ENCODE assay signal across 3 cellular contexts in genomic region chr21:44783023-44783696, GRCh38.
A peak's percentile ranks its signal among the peaks of the same experiment; 100 is the strongest.
TF ChIP-seq lines count a peak whose summit lies in the region.

No MANE protein-coding gene starts in this region.

TF ChIP-seq in SK-N-SH, 30 proteins besides CTCF, POLR2A, EP300 and RAD21:
- no peak for TF ChIP-seq YY1 (IDR thresholded peaks at IDR 0.05; ENCODE audit: low read depth)
- peak; percentile 21; the same call in 1 of the 2 replicates for TF ChIP-seq RFX5 (IDR thresholded peaks at IDR 0.05; ENCODE audit: low read length)

TF ChIP-seq in SK-N-SH treated with all-trans-retinoic acid at 6 μM for 48 hours, 23 proteins besides CTCF, POLR2A, EP300 and RAD21:
- TF ChIP-seq TSHZ2 (CRISPR knock-in tag; IDR thresholded peaks at IDR 0.05) = no peak
- TF ChIP-seq ZC3H10 (CRISPR knock-in tag; IDR thresholded peaks at IDR 0.05) = no peak
- TF ChIP-seq ISL1 (CRISPR knock-in tag; IDR thresholded peaks at IDR 0.05) = no peak
- no peak for TF ChIP-seq ARNTL (CRISPR knock-in tag; IDR thresholded peaks at IDR 0.05; ENCODE audit: borderline replicate concordance, low read depth)
- TF ChIP-seq ZNF8 (CRISPR knock-in tag; IDR thresholded peaks at IDR 0.05) = no peak
- no peak for TF ChIP-seq TCF4 (CRISPR knock-in tag; IDR thresholded peaks at IDR 0.05; ENCODE audit: borderline replicate concordance)

TF ChIP-seq in endothelial cell of umbilical vein, 7 proteins besides CTCF, POLR2A, EP300 and RAD21:
- TF ChIP-seq MYC (IDR thresholded peaks at IDR 0.05; ENCODE audit: low read depth, low read length) = no peak
- TF ChIP-seq MAX (IDR thresholded peaks at IDR 0.05; ENCODE audit: insufficient read depth, insufficient read length) = no peak
- TF ChIP-seq FOS (IDR thresholded peaks at IDR 0.05; ENCODE audit: borderline replicate concordance, insufficient read depth, low read length) = no peak
- no peak for TF ChIP-seq EZH2 (IDR thresholded peaks at IDR 0.05; ENCODE audit: borderline replicate concordance, low read depth, low read length, severe bottlenecking)
- no peak for TF ChIP-seq POLR2AphosphoS5 (IDR thresholded peaks at IDR 0.05; ENCODE audit: insufficient read depth, low read depth, low read length)
- no peak for TF ChIP-seq JUN (IDR thresholded peaks at IDR 0.05; ENCODE audit: borderline replicate concordance, insufficient read depth, insufficient read length, low read depth)
- no peak for TF ChIP-seq GATA2 (IDR thresholded peaks at IDR 0.05; ENCODE audit: insufficient read depth, insufficient read length, low read depth, low read length)
